ENCODE assay signal across 21 cellular contexts in genomic region chr3:123317716-123318115, GRCh38.
DNase-seq lines count a peak whose midpoint lies in the region; FAIRE-seq and TF ChIP-seq lines count a peak whose summit lies in the region.
"Had no signal": no experiment of that assay in that cellular context is flagged by ENCODE, and none has a peak within 500 bp of the region (broad histone marks: within the 10 kb centered on the region; RNA-seq: fewer than 3 reads in every experiment).

No MANE protein-coding gene starts in this region.

- H4K20me1 ChIP-seq in BLaER1 (no peaks in the 10 kb centered on the region), osteoblast (ENCODE audit: insufficient read depth, low read length) (no peaks in the 10 kb centered on the region)

- peaks cover 38% of the 10 kb centered on the region for H3K27me3 Mint-ChIP-seq in chondrocyte (ENCODE audit: low read depth)

- H3K4me2 ChIP-seq in BLaER1 (peak overlapping the region; percentile 46), osteoblast (ENCODE audit: insufficient read depth, low read length) (no peak overlapping the region)
- H3K4me2 ChIP-seq: GM23338 had no signal

- H3K9me3 ChIP-seq in BLaER1 (no peaks in the 10 kb centered on the region), osteoblast (ENCODE audit: low read depth, low read length) (no peaks in the 10 kb centered on the region), prostate gland (no peaks in the 10 kb centered on the region), esophagus squamous epithelium (no peaks in the 10 kb centered on the region)
- H3K9me3 ChIP-seq: Caco-2 had no signal

- H3K4me1 ChIP-seq in BLaER1 (peaks cover 80% of the 10 kb centered on the region), osteoblast (ENCODE audit: insufficient read depth, low read length) (no peaks in the 10 kb centered on the region), prostate gland (replicated peaks) (no peaks in the 10 kb centered on the region), esophagus squamous epithelium (no peaks in the 10 kb centered on the region)
- H3K4me1 ChIP-seq: Caco-2 had no signal

- no peak overlapping the region for H3K4me3 ChIP-seq in BLaER1
- H3K4me3 ChIP-seq in osteoblast (ENCODE audit: insufficient read depth, low read length): no peak overlapping the region
- no peak overlapping the region for H3K4me3 ChIP-seq in prostate gland
- H3K4me3 ChIP-seq in esophagus squamous epithelium: no peak overlapping the region
- H3K4me3 ChIP-seq: GM23338 had no signal

- peaks cover 16% of the 10 kb centered on the region for H3K36me3 Mint-ChIP-seq in chondrocyte (ENCODE audit: low read depth)

- no peaks in the 10 kb centered on the region for H3K4me1 Mint-ChIP-seq in chondrocyte (ENCODE audit: low read depth)
- H3K4me1 Mint-ChIP-seq: B cell had no signal

- FAIRE-seq in urothelium cell line (lab: Jason Lieb, UNC): peak; percentile 42
- FAIRE-seq: D721Med, G401.6, GM12891, GM18507, HTR-8/SVneo had no signal

- no peaks in the 10 kb centered on the region for H3K36me3 ChIP-seq in BLaER1
- H3K36me3 ChIP-seq in osteoblast (ENCODE audit: insufficient read depth, low read length): no peaks in the 10 kb centered on the region
- H3K36me3 ChIP-seq in prostate gland: no peaks in the 10 kb centered on the region
- no peaks in the 10 kb centered on the region for H3K36me3 ChIP-seq in esophagus squamous epithelium

- H3K27ac ChIP-seq in BLaER1 (no peak overlapping the region), osteoblast (ENCODE audit: low read depth, low read length) (no peak overlapping the region), prostate gland (no peak overlapping the region), esophagus squamous epithelium (no peak overlapping the region)
- H3K27ac ChIP-seq: C4-2B had no signal

- no peak overlapping the region for H2AFZ ChIP-seq in osteoblast (ENCODE audit: low read length)
- H2AFZ ChIP-seq: GM23338 had no signal

- TF ChIP-seq CTCF in chondrocyte (IDR thresholded peaks at IDR 0.05) (no peak), osteoblast (IDR thresholded peaks at IDR 0.05; ENCODE audit: extremely low read depth, low read depth, low read length) (no peak), prostate gland (IDR thresholded peaks at IDR 0.05) (no peak), esophagus squamous epithelium (IDR thresholded peaks at IDR 0.05) (no peak)

- DNase-seq in chondrocyte (ENCODE audit: low spot score): peak; percentile 41
- peak; percentile 66 for DNase-seq in osteoblast (ENCODE audit: insufficient read length, low spot score, missing footprints)
- DNase-seq in urothelium cell line (ENCODE audit: low spot score): no peak
- DNase-seq in prostate gland (ENCODE audit: low spot score): no peak
- DNase-seq in esophagus squamous epithelium (lab: John Stamatoyannopoulos, UW): no peak
- DNase-seq in SW 1271 (lab: John Stamatoyannopoulos, UW): no peak
- DNase-seq: 8988T; Caco-2; CD4-positive, alpha-beta T cell; H7; HFFc6; IMR-90 had no signal

- no peaks in the 10 kb centered on the region for H3K79me2 ChIP-seq in osteoblast (ENCODE audit: insufficient read depth, low read length)

- no peak for TF ChIP-seq POLR2A in prostate gland (IDR thresholded peaks at IDR 0.05)
- TF ChIP-seq POLR2A in esophagus squamous epithelium (IDR thresholded peaks at IDR 0.05): no peak

- WGBS in prostate gland: 92% methylated on average over 14 of the region's 14 CpGs
- 80 to 84% methylated on average over 11 to 14 of the region's 14 CpGs for WGBS in esophagus squamous epithelium, 2 donors

- intact Hi-C loops in prostate gland (cut with DNase I) (no loop called here), esophagus squamous epithelium (cut with DNase I) (no loop called here)

- no peak overlapping the region for H3K27ac Mint-ChIP-seq in chondrocyte (ENCODE audit: unreplicated experiment)
- H3K27ac Mint-ChIP-seq: B cell; CD4-positive, alpha-beta T cell; GM23338; HFFc6 had no signal

- no peak overlapping the region for H3K4me3 Mint-ChIP-seq in chondrocyte (ENCODE audit: unreplicated experiment)
- H3K4me3 Mint-ChIP-seq: B cell; CD4-positive, alpha-beta T cell; GM23338; HFFc6 had no signal

- no peak overlapping the region for H3K9ac ChIP-seq in BLaER1

- H3K27me3 ChIP-seq in BLaER1 (no peaks in the 10 kb centered on the region), osteoblast (ENCODE audit: insufficient read depth, low read length) (peaks cover 75% of the 10 kb centered on the region), prostate gland (replicated peaks; ENCODE audit: insufficient read depth) (no peaks in the 10 kb centered on the region), esophagus squamous epithelium (peaks cover 0 to 17% (median 0%) of the 10 kb centered on the region in 4 donors)

- H3K9me3 Mint-ChIP-seq in chondrocyte (ENCODE audit: low read depth): no peaks in the 10 kb centered on the region
- H3K9me3 Mint-ChIP-seq: CD4-positive, alpha-beta T cell; GM23338; HFFc6 had no signal

Comparison
In these comparisons a context has a peak if more than half of its experiments do, and no peak if none do; other contexts are left out.
1. DNase-seq: peak in chondrocyte (single experiment) and osteoblast (single experiment); none in urothelium cell line (single experiment), prostate gland (single experiment), esophagus squamous epithelium (single experiment) and SW 1271 (0 of 2).